19 cellular contexts compared by ENCODE assay signal in genomic region chr4:29390921-29391320, GRCh38.
"Had no signal": no experiment of that assay in that cellular context is flagged by ENCODE, and none has a peak within 500 bp of the region (broad histone marks: within the 10 kb centered on the region; RNA-seq: fewer than 3 reads in every experiment).

No MANE protein-coding gene starts in this region.

- H3K9me3 Mint-ChIP-seq: type B pancreatic cell had no signal

- H3K4me3 ChIP-seq: dorsolateral prefrontal cortex, gastrocnemius medialis, heart right ventricle, psoas muscle, sigmoid colon, skin epidermis, thyroid gland had no signal

- H3K27ac ChIP-seq: dorsolateral prefrontal cortex, gastrocnemius medialis, heart right ventricle, psoas muscle, sigmoid colon, skin epidermis, thyroid gland had no signal

- H3K4me3 Mint-ChIP-seq: effector memory CD8-positive, alpha-beta T cell; naive B cell; nephron; type B pancreatic cell had no signal

- H3K4me1 ChIP-seq: gastrocnemius medialis, heart right ventricle, psoas muscle, sigmoid colon, thyroid gland had no signal

- H3K27me3 ChIP-seq: dorsolateral prefrontal cortex, gastrocnemius medialis, heart right ventricle, sigmoid colon, thyroid gland had no signal

- H3K36me3 Mint-ChIP-seq: naive B cell, type B pancreatic cell had no signal

- H3K36me3 ChIP-seq: gastrocnemius medialis, heart right ventricle, sigmoid colon, thyroid gland had no signal

- H3K27ac Mint-ChIP-seq: effector memory CD8-positive, alpha-beta T cell; naive B cell; nephron; type B pancreatic cell had no signal

- ATAC-seq: effector memory CD8-positive, alpha-beta T cell; gastrocnemius medialis; heart right ventricle; psoas muscle had no signal

- DNase-seq: cortex of kidney; dorsolateral prefrontal cortex; effector memory CD8-positive, alpha-beta T cell; erythroblast; gastrocnemius medialis; heart right ventricle; hypothalamus; kidney glomerular epithelial cell; mesendoderm; naive B cell; occipital lobe; psoas muscle; retina; sigmoid colon; stimulated activated naive CD4-positive, alpha-beta T cell treated with Interleukin-2 at 50 U/mL for 16 hours; thyroid gland had no signal

- H3K9me3 ChIP-seq: gastrocnemius medialis, sigmoid colon, thyroid gland had no signal

- H3K4me1 Mint-ChIP-seq: naive B cell, nephron had no signal

- H3K27me3 Mint-ChIP-seq: effector memory CD8-positive, alpha-beta T cell; naive B cell; type B pancreatic cell had no signal
